In the genomic region with DNA sequence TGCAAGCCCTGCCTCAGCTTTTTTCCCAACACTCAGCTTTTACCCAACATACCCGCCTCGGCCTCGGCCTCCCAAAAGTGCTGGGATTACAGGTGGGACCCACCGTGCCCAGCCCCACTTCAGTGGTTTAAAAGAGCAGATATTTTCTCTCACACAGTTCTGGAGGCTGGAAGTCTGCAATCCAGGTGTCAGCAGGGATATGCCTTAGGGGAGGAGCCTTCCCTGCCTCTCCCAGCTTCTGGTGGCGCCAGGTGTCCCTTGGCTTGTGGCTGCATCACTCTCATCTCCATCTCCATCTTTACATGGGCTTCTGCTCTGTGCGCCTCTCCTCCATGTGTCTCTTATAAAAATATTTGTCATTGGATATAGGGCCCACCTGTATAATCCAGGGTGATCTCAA, we compare ENCODE assay signal across 1 cellular context.
TF ChIP-seq lines count a peak whose summit lies in the region.

No MANE protein-coding gene starts in this region.

TF ChIP-seq in HEK293, 187 proteins besides CTCF, POLR2A, EP300 and RAD21 (continued from another document):
- TF ChIP-seq, protein P1, sequence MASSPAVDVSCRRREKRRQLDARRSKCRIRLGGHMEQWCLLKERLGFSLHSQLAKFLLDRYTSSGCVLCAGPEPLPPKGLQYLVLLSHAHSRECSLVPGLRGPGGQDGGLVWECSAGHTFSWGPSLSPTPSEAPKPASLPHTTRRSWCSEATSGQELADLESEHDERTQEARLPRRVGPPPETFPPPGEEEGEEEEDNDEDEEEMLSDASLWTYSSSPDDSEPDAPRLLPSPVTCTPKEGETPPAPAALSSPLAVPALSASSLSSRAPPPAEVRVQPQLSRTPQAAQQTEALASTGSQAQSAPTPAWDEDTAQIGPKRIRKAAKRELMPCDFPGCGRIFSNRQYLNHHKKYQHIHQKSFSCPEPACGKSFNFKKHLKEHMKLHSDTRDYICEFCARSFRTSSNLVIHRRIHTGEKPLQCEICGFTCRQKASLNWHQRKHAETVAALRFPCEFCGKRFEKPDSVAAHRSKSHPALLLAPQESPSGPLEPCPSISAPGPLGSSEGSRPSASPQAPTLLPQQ (tag by site-specific recombination; IDR thresholded peaks at IDR 0.05), result peak; percentile 75; the same call in 1 of the 2 replicates
